ENCODE assay signal across 1 cellular context in the genomic region with DNA sequence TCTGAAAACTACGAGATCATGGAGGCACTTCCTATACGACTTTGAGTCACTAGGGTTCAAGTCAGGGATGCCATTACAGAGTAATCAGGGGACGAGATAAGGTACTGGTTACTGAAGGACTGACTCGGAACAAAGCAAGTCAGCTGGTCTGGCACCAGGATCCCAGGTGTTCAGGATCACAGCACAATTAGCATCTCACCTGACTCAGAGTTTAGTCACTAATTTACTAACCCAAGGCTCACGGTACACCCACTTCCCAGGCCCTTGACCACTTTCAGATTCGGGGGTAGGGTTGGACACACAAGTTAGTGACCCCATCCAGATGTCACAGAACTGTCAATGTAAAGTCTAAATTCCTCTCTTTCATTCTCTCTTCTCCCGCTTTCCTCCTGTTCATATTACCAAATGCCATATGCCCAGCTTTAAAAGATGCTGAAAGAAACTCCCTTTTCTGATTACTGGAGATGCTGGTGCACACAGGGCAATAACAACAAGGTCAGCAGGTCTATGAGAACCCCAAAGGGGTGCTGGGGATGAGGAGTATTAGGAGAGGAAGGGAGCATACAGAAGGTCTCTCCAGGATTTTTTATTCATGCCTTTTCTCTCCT.
TF ChIP-seq lines count a peak whose summit lies in the region.

No MANE protein-coding gene starts in this region.

TF ChIP-seq in GM23338, 12 proteins besides CTCF, POLR2A, EP300 and RAD21 (continued from another document):
- TF ChIP-seq, protein P1, sequence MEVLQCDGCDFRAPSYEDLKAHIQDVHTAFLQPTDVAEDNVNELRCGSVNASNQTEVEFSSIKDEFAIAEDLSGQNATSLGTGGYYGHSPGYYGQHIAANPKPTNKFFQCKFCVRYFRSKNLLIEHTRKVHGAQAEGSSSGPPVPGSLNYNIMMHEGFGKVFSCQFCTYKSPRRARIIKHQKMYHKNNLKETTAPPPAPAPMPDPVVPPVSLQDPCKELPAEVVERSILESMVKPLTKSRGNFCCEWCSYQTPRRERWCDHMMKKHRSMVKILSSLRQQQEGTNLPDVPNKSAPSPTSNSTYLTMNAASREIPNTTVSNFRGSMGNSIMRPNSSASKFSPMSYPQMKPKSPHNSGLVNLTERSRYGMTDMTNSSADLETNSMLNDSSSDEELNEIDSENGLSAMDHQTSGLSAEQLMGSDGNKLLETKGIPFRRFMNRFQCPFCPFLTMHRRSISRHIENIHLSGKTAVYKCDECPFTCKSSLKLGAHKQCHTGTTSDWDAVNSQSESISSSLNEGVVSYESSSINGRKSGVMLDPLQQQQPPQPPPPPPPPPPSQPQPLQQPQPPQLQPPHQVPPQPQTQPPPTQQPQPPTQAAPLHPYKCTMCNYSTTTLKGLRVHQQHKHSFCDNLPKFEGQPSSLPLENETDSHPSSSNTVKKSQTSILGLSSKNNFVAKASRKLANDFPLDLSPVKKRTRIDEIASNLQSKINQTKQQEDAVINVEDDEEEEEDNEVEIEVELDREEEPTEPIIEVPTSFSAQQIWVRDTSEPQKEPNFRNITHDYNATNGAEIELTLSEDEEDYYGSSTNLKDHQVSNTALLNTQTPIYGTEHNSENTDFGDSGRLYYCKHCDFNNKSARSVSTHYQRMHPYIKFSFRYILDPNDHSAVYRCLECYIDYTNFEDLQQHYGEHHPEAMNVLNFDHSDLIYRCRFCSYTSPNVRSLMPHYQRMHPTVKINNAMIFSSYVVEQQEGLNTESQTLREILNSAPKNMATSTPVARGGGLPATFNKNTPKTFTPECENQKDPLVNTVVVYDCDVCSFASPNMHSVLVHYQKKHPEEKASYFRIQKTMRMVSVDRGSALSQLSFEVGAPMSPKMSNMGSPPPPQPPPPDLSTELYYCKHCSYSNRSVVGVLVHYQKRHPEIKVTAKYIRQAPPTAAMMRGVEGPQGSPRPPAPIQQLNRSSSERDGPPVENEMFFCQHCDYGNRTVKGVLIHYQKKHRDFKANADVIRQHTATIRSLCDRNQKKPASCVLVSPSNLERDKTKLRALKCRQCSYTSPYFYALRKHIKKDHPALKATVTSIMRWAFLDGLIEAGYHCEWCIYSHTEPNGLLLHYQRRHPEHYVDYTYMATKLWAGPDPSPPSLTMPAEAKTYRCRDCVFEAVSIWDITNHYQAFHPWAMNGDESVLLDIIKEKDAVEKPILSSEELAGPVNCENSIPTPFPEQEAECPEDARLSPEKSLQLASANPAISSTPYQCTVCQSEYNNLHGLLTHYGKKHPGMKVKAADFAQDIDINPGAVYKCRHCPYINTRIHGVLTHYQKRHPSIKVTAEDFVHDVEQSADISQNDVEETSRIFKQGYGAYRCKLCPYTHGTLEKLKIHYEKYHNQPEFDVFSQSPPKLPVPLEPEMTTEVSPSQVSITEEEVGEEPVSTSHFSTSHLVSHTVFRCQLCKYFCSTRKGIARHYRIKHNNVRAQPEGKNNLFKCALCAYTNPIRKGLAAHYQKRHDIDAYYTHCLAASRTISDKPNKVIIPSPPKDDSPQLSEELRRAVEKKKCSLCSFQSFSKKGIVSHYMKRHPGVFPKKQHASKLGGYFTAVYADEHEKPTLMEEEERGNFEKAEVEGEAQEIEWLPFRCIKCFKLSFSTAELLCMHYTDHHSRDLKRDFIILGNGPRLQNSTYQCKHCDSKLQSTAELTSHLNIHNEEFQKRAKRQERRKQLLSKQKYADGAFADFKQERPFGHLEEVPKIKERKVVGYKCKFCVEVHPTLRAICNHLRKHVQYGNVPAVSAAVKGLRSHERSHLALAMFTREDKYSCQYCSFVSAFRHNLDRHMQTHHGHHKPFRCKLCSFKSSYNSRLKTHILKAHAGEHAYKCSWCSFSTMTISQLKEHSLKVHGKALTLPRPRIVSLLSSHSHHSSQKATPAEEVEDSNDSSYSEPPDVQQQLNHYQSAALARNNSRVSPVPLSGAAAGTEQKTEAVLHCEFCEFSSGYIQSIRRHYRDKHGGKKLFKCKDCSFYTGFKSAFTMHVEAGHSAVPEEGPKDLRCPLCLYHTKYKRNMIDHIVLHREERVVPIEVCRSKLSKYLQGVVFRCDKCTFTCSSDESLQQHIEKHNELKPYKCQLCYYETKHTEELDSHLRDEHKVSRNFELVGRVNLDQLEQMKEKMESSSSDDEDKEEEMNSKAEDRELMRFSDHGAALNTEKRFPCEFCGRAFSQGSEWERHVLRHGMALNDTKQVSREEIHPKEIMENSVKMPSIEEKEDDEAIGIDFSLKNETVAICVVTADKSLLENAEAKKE (CRISPR knock-in tag; IDR thresholded peaks at IDR 0.05), result no peak
- TF ChIP-seq POLR2AphosphoS5 (IDR thresholded peaks at IDR 0.05; ENCODE audit: low read depth) (no peak), NANOG (IDR thresholded peaks at IDR 0.05; ENCODE audit: borderline replicate concordance) (no peak), ZNF331 (CRISPR knock-in tag; IDR thresholded peaks at IDR 0.05; ENCODE audit: low read depth) (no peak), STAT1 (IDR thresholded peaks at IDR 0.05; ENCODE audit: unreplicated experiment) (no peak), ETS1 (IDR thresholded peaks at IDR 0.05) (no peak), EZH2phosphoT487 (IDR thresholded peaks at IDR 0.05; ENCODE audit: unreplicated experiment) (no peak)
